In genomic region chr9:136012651-136013050, GRCh38 we compare ENCODE assay signal across 13 cellular contexts. TPM values are rescaled to one million over a fixed set of nuclear protein-coding genes. Genes with fewer than 3 reads are reported as not detected.
DNase-seq lines count a peak whose midpoint lies in the region; ATAC-seq, FAIRE-seq and TF ChIP-seq lines count a peak whose summit lies in the region.
"Had no signal": no experiment of that assay in that cellular context is flagged by ENCODE, and none has a peak within 500 bp of the region (broad histone marks: within the 10 kb centered on the region; RNA-seq: fewer than 3 reads in every experiment).

No MANE protein-coding gene starts in this region.

- peaks cover 5% of the 10 kb centered on the region; the same call in 1 of the 2 replicates for H3F3A ChIP-seq in SU-DHL-6 (ENCODE audit: insufficient read depth)

- no peak for FAIRE-seq in small intestine (lab: Jason Lieb, UNC)
- FAIRE-seq: RCC 7860, urothelium cell line had no signal

- ATAC-seq in gastroesophageal sphincter: no peak
- ATAC-seq in activated CD8-positive, alpha-beta T cell treated with anti-CD3 and anti-CD28 coated beads for 36 hours: no peak
- ATAC-seq in stimulated activated naive CD8-positive, alpha-beta T cell treated with anti-CD3 and anti-CD28 coated beads, Interleukin-15, Interleukin-2, amounts not matched to agents 100 U/mL and 50 U/mL, for 24 hours: no peak

- TF ChIP-seq EP300 in gastroesophageal sphincter (IDR thresholded peaks at IDR 0.05) (no peak), ovary (IDR thresholded peaks at IDR 0.05) (no peak)

- POLR2A ChIA-PET in activated CD8-positive, alpha-beta T cell treated with anti-CD3 and anti-CD28 coated beads for 36 hours (lab: Charles Lee): no interaction called here

- DNase-seq in AG10803 (ENCODE audit: low read depth) (peak; percentile 25), ovary (peak; percentile 55 to 84 (median 75)), small intestine (no peak)
- no peak for DNase-seq in activated CD8-positive, alpha-beta T cell treated with anti-CD3 and anti-CD28 coated beads for 36 hours
- no peak for DNase-seq in stimulated activated naive CD8-positive, alpha-beta T cell treated with anti-CD3 and anti-CD28 coated beads, Interleukin-15, Interleukin-2, amounts not matched to agents 100 U/mL and 50 U/mL, for 24 hours
- DNase-seq in stimulated activated CD4-positive, alpha-beta T cell treated with anti-CD3 and anti-CD28 coated beads, Interleukin-2, amount 100 ng/mL, for 24 hours: no peak
- DNase-seq: activated B cell treated with CpG ODN at 0.5 μM for 24 hours, KBM-7, NCI-H2107 had no signal

- H3K36me3 Mint-ChIP-seq in activated CD8-positive, alpha-beta T cell treated with anti-CD3 and anti-CD28 coated beads for 36 hours (ENCODE audit: low read depth): no peaks in the 10 kb centered on the region

- H3K4me2 ChIP-seq in SU-DHL-6 (ENCODE audit: low read depth, low read length, poor library complexity, severe bottlenecking): peak overlapping the region; percentile 40

- H3K9ac ChIP-seq in SU-DHL-6 (ENCODE audit: low read length): no peak overlapping the region

- 69% methylated on average over 3 of the region's 18 CpGs; no CpG with 5 or more reads in 1 of the 2 donors for WGBS in gastroesophageal sphincter (ENCODE audit: low coverage in 1 of 2), 2 donors
- WGBS in ovary, 3 donors: 9 to 18% (median 10%) methylated on average over 18 of the region's 18 CpGs
- 61 to 91% (median 80%) methylated on average over 18 of the region's 18 CpGs for whole genome bisulfite sequencing in small intestine, 3 donors

- TF ChIP-seq POLR2A in gastroesophageal sphincter (IDR thresholded peaks at IDR 0.05) (no peak), ovary (IDR thresholded peaks at IDR 0.05) (no peak)

- H3K36me3 ChIP-seq in SU-DHL-6 (ENCODE audit: low read length) (no peaks in the 10 kb centered on the region), gastroesophageal sphincter (peaks cover 0 to 80% of the 10 kb centered on the region in 2 donors), ovary (no peaks in the 10 kb centered on the region), small intestine (ENCODE audit: control insufficient read depth in 2 of 2, insufficient read depth in 2 of 2, low read length in 2 of 2) (peaks cover 0 to 18% of the 10 kb centered on the region in 2 donors)

- intact Hi-C loops in ovary (cut with DNase I): no loop called here
- intact Hi-C loops in activated CD8-positive, alpha-beta T cell treated with anti-CD3 and anti-CD28 coated beads for 36 hours (cut with micrococcal nuclease): no loop called here

- no peaks in the 10 kb centered on the region for H4K20me1 ChIP-seq in SU-DHL-6 (ENCODE audit: low read depth, low read length)

- H3K9me3 Mint-ChIP-seq in activated CD8-positive, alpha-beta T cell treated with anti-CD3 and anti-CD28 coated beads for 36 hours: no peaks in the 10 kb centered on the region
- H3K9me3 Mint-ChIP-seq: activated B cell treated with CpG ODN at 0.5 μM for 24 hours had no signal

- no peaks in the 10 kb centered on the region for H3K79me2 ChIP-seq in SU-DHL-6 (ENCODE audit: insufficient read depth, low read length)

- H3K27me3 Mint-ChIP-seq in activated CD8-positive, alpha-beta T cell treated with anti-CD3 and anti-CD28 coated beads for 36 hours: no peaks in the 10 kb centered on the region

- no peaks in the 10 kb centered on the region for H3K9me2 ChIP-seq in SU-DHL-6 (replicated peaks; ENCODE audit: insufficient read depth, low read length)

- H3K9me3 ChIP-seq in SU-DHL-6 (ENCODE audit: insufficient read depth, low read length) (no peaks in the 10 kb centered on the region), gastroesophageal sphincter (no peaks in the 10 kb centered on the region), ovary (no peaks in the 10 kb centered on the region), small intestine (ENCODE audit: control insufficient read depth, low read depth) (no peaks in the 10 kb centered on the region)

- no peaks in the 10 kb centered on the region for H3K4me1 Mint-ChIP-seq in activated CD8-positive, alpha-beta T cell treated with anti-CD3 and anti-CD28 coated beads for 36 hours (ENCODE audit: low read depth)
- H3K4me1 Mint-ChIP-seq: activated B cell treated with CpG ODN at 0.5 μM for 24 hours had no signal

- H3K27me3 ChIP-seq in SU-DHL-6 (ENCODE audit: low read length) (no peaks in the 10 kb centered on the region), gastroesophageal sphincter (no peaks in the 10 kb centered on the region), ovary (no peaks in the 10 kb centered on the region), small intestine (ENCODE audit: control insufficient read depth in 2 of 2, insufficient read depth in 2 of 2, low read length in 2 of 2) (no peaks in the 10 kb centered on the region)

- H3K4me3 ChIP-seq in AG10803 (ENCODE audit: low read length) (no peak overlapping the region), SU-DHL-6 (ENCODE audit: insufficient read depth, low read length, poor library complexity, severe bottlenecking) (no peak overlapping the region), gastroesophageal sphincter (peak overlapping the region in 1 of 2 donors; percentile 24), ovary (no peak overlapping the region), small intestine (ENCODE audit: low read depth in 1 of 2, low read length in 2 of 2) (no peak overlapping the region)

- no peak overlapping the region for H2AFZ ChIP-seq in SU-DHL-6 (ENCODE audit: low read depth, low read length, severe bottlenecking)

- no peak overlapping the region for H3K27ac Mint-ChIP-seq in activated CD8-positive, alpha-beta T cell treated with anti-CD3 and anti-CD28 coated beads for 36 hours
- H3K27ac Mint-ChIP-seq: activated B cell treated with CpG ODN at 0.5 μM for 24 hours had no signal

- H3K4me3 Mint-ChIP-seq in activated CD8-positive, alpha-beta T cell treated with anti-CD3 and anti-CD28 coated beads for 36 hours: no peak overlapping the region
- H3K4me3 Mint-ChIP-seq: activated B cell treated with CpG ODN at 0.5 μM for 24 hours had no signal

- peak overlapping the region; percentile 36 for H3K27ac ChIP-seq in SU-DHL-6 (ENCODE audit: low read depth, low read length)
- peak overlapping the region in 3 of 4 donors; percentile 74 to 77 (median 76) for H3K27ac ChIP-seq in gastroesophageal sphincter
- peak overlapping the region in 1 of 2 donors; percentile 79 for H3K27ac ChIP-seq in ovary
- H3K27ac ChIP-seq in small intestine (ENCODE audit: low read depth in 1 of 2, low read length in 1 of 2): peak overlapping the region in 1 of 2 donors; percentile 81

- peaks cover 0 to 90% (median 20%) of the 10 kb centered on the region in 3 donors for H3K4me1 ChIP-seq in gastroesophageal sphincter
- peaks cover 9% of the 10 kb centered on the region for H3K4me1 ChIP-seq in ovary (ENCODE audit: insufficient read depth)
- H3K4me1 ChIP-seq in small intestine (ENCODE audit: control insufficient read depth in 2 of 2, insufficient read depth in 1 of 2, low read depth in 1 of 2, low read length in 1 of 2): no peaks in the 10 kb centered on the region

- CTCF ChIA-PET in activated CD8-positive, alpha-beta T cell treated with anti-CD3 and anti-CD28 coated beads for 36 hours (lab: Charles Lee): no interaction called here

- TF ChIP-seq CTCF in AG10803 (conservative IDR thresholded peaks at IDR 0.05; ENCODE audit: low read length): no peak
- TF ChIP-seq CTCF in SU-DHL-6 (IDR thresholded peaks at IDR 0.05; ENCODE audit: insufficient read depth, low read length, poor library complexity, severe bottlenecking): no peak
- TF ChIP-seq CTCF in gastroesophageal sphincter (IDR thresholded peaks at IDR 0.05): no peak
- no peak for TF ChIP-seq CTCF in ovary (IDR thresholded peaks at IDR 0.05)
- no peak for TF ChIP-seq CTCF in activated CD8-positive, alpha-beta T cell treated with anti-CD3 and anti-CD28 coated beads for 36 hours (IDR thresholded peaks at IDR 0.05)

RNA-seq across cellular contexts. Expression of gene UBAC1, which starts 51.5 kb away (rescaled TPM):
- total RNA-seq in gastroesophageal sphincter (10 to 100 TPM; 52.9 to 76.3 (median 63.5) TPM), ovary (10 to 100 TPM; 29.4 to 42.0 (median 34.9) TPM)
- polyA plus RNA-seq in ovary (10 to 100 TPM; 19.7 to 33.3 TPM), small intestine (10 to 100 TPM; 56.0 to 78.5 (median 70.5) TPM)
- total RNA-seq in activated CD8-positive, alpha-beta T cell treated with anti-CD3 and anti-CD28 coated beads for 36 hours: 10 to 100 TPM; 32.4 to 34.3 TPM

Comparison
In these comparisons a context has a peak if more than half of its experiments do, and no peak if none do; other contexts are left out.
1. DNase-seq: peak in AG10803 (single experiment) and ovary (5 of 5); none in activated CD8-positive, alpha-beta T cell treated with anti-CD3 and anti-CD28 coated beads for 36 hours (single experiment), stimulated activated naive CD8-positive, alpha-beta T cell treated with anti-CD3 and anti-CD28 coated beads, Interleukin-15, Interleukin-2, amounts not matched to agents 100 U/mL and 50 U/mL, for 24 hours (single experiment), small intestine (single experiment) and stimulated activated CD4-positive, alpha-beta T cell treated with anti-CD3 and anti-CD28 coated beads, Interleukin-2, amount 100 ng/mL, for 24 hours (0 of 2).